Comparison of ENCODE assay signal across 8 cellular contexts in genomic region chr3:36705015-36705414, GRCh38. TPM values are rescaled to one million over a fixed set of nuclear protein-coding genes. Genes with fewer than 3 reads are reported as not detected.
"Had no signal": no experiment of that assay in that cellular context is flagged by ENCODE, and none has a peak within 500 bp of the region (broad histone marks: within the 10 kb centered on the region; RNA-seq: fewer than 3 reads in every experiment).

No MANE protein-coding gene starts in this region.

- FAIRE-seq: H1, H54, HTR-8/SVneo had no signal

- DNase-seq: GM23248, H9, HCEC 1CT, IMR-90 had no signal

- H3K27ac ChIP-seq: GM23248 had no signal

- H3K27ac Mint-ChIP-seq: H9 had no signal

- H3K4me3 ChIP-seq: GM23248 had no signal

- H3K4me3 Mint-ChIP-seq: H9 had no signal

- H3K9ac ChIP-seq: GM23248 had no signal

- H3K9me3 Mint-ChIP-seq: H9 had no signal

- H2AFZ ChIP-seq: GM23248 had no signal

RNA-seq across cellular contexts. Expression of gene DCLK3, which starts 59.3 kb away (rescaled TPM):
- total RNA-seq: HT-29, IMR-90 had no signal
- polyA plus RNA-seq: GM23248, IMR-90 had no signal
